ENCODE assay signal across 9 cellular contexts in genomic region chr5:147417133-147417813, GRCh38.
DNase-seq lines count a peak whose midpoint lies in the region; ATAC-seq and TF ChIP-seq lines count a peak whose summit lies in the region.
"Had no signal": no experiment of that assay in that cellular context is flagged by ENCODE, and none has a peak within 500 bp of the region (broad histone marks: within the 10 kb centered on the region; RNA-seq: fewer than 3 reads in every experiment).

No MANE protein-coding gene starts in this region.

- H3K27me3 ChIP-seq in mammary epithelial cell (ENCODE audit: insufficient read depth, low read length) (no peaks in the 10 kb centered on the region), subcutaneous abdominal adipose tissue (ENCODE audit: control insufficient read depth in 5 of 5, insufficient read depth in 4 of 5, low read length in 5 of 5) (no peaks in the 10 kb centered on the region)

- H3K79me2 ChIP-seq in mammary epithelial cell (ENCODE audit: insufficient read depth, low read length), result no peaks in the 10 kb centered on the region

- H3K4me1 Mint-ChIP-seq in T-cell, result no peaks in the 10 kb centered on the region

- H3K27ac ChIP-seq in mammary epithelial cell (ENCODE audit: insufficient read depth, low read depth, low read length), result no peak overlapping the region
- H3K27ac ChIP-seq in subcutaneous abdominal adipose tissue (ENCODE audit: low read depth, low read length), result peak overlapping the region; percentile 25

- in situ Hi-C loops in mammary epithelial cell (cut with MboI; ENCODE audit: low sequenced_read_pairs in 2 of 2), result no loop called here

- peaks cover 7 to 9% of the 10 kb centered on the region in 2 donors for H3K27me3 Mint-ChIP-seq in T-cell

- H3K36me3 ChIP-seq in mammary epithelial cell (ENCODE audit: insufficient read depth, low read length), result no peaks in the 10 kb centered on the region
- peaks cover 0 to 25% (median 19%) of the 10 kb centered on the region in 5 donors for H3K36me3 ChIP-seq in subcutaneous abdominal adipose tissue (ENCODE audit: control insufficient read depth in 5 of 5, insufficient read depth in 5 of 5, low read length in 5 of 5)

- no peak for ATAC-seq in T-cell (replicated peaks in 1 of 4)
- no peak for ATAC-seq in HG03342 (IDR thresholded peaks at IDR 0.05; ENCODE audit: unreplicated experiment)
- ATAC-seq: activated T-cell treated with anti-CD3 and anti-CD28 coated beads, Interleukin-2, amount 50 U/mL, for 4 hours had no signal

- no peaks in the 10 kb centered on the region for H3K36me3 Mint-ChIP-seq in T-cell

- peak; percentile 45 for DNase-seq in NCI-H187 treated with DMSO at 0.1 percent for 48 hours (lab: John Stamatoyannopoulos, UW)
- peak; percentile 35 for DNase-seq in mammary epithelial cell
- peak; percentile 42 for DNase-seq in kidney glomerular epithelial cell (lab: John Stamatoyannopoulos, UW)
- no peak for DNase-seq in occipital lobe (lab: John Stamatoyannopoulos, UW)
- no peak for DNase-seq in NCI-H1417 treated with DMSO at 0.1 percent for 48 hours (lab: John Stamatoyannopoulos, UW)
- DNase-seq in T-cell, result no peak
- DNase-seq: activated T-cell treated with anti-CD3 and anti-CD28 coated beads, Interleukin-2, amount 50 U/mL, for 4 hours had no signal

- H3K4me3 Mint-ChIP-seq in T-cell, result no peak overlapping the region
- H3K4me3 Mint-ChIP-seq: activated T-cell treated with anti-CD3 and anti-CD28 coated beads, Interleukin-2, amount 50 U/mL, for 4 hours had no signal

- no peaks in the 10 kb centered on the region for H4K20me1 ChIP-seq in mammary epithelial cell (ENCODE audit: insufficient read depth, low read length)

- dilution Hi-C loops in mammary epithelial cell (cut with HindIII; ENCODE audit: low sequenced_read_pairs), result no loop called here

- H2AFZ ChIP-seq in mammary epithelial cell (ENCODE audit: low read depth, low read length), result no peak overlapping the region

- H3K9me3 Mint-ChIP-seq in T-cell, result peaks cover 0 to 6% (median 0%) of the 10 kb centered on the region in 3 donors
- H3K9me3 Mint-ChIP-seq: activated T-cell treated with anti-CD3 and anti-CD28 coated beads, Interleukin-2, amount 50 U/mL, for 4 hours had no signal

- intact Hi-C loops in mammary epithelial cell (cut with micrococcal nuclease), result no loop called here

- WGBS in mammary epithelial cell (ENCODE audit: low coverage, missing lambda C conversion rate), result 68% methylated on average over 5 of the region's 5 CpGs

- CTCF ChIA-PET in mammary epithelial cell (lab: Charles Lee; ENCODE audit: low non-redundant PET), result no interaction called here
- CTCF ChIA-PET in T-cell (lab: Charles Lee), result no interaction called here

- H3K27ac Mint-ChIP-seq in T-cell, result no peak overlapping the region

- H3K9ac ChIP-seq in mammary epithelial cell (ENCODE audit: insufficient read depth, low read length) (no peak overlapping the region), subcutaneous abdominal adipose tissue (ENCODE audit: low read length in 5 of 5) (no peak overlapping the region)

- H3K4me1 ChIP-seq in mammary epithelial cell (ENCODE audit: insufficient read depth, low read length) (no peaks in the 10 kb centered on the region), subcutaneous abdominal adipose tissue (ENCODE audit: control insufficient read depth in 5 of 5, insufficient read depth in 5 of 5, low read length in 5 of 5) (peaks cover 10 to 23% (median 17%) of the 10 kb centered on the region in 5 donors)

- H3K9me3 ChIP-seq in mammary epithelial cell (replicated peaks; ENCODE audit: insufficient read depth, low read length), result no peaks in the 10 kb centered on the region
- no peaks in the 10 kb centered on the region for H3K9me3 ChIP-seq in subcutaneous abdominal adipose tissue (ENCODE audit: control insufficient read depth in 5 of 5, low read length in 5 of 5)

- POLR2A ChIA-PET in T-cell (lab: Charles Lee), result no interaction called here

- no peak overlapping the region for H3K4me3 ChIP-seq in mammary epithelial cell (replicated peaks in 1 of 3; ENCODE audit: insufficient read depth in 1 of 3, low read depth in 2 of 3, low read length in 3 of 3)
- peak overlapping the region in 1 of 5 donors; percentile 37 for H3K4me3 ChIP-seq in subcutaneous abdominal adipose tissue (ENCODE audit: low read depth in 1 of 5, low read length in 5 of 5)

- TF ChIP-seq CTCF in mammary epithelial cell (conservative IDR thresholded peaks at IDR 0.05 in 1 of 2, IDR thresholded peaks at IDR 0.05 in 1 of 2; ENCODE audit: extremely low read depth in 1 of 2, insufficient read depth in 1 of 2, low read depth in 1 of 2, low read length in 2 of 2), result no peak

- no peak overlapping the region for H3K4me2 ChIP-seq in mammary epithelial cell (ENCODE audit: insufficient read depth, low read depth, low read length)

- no TSS peak for BruUV-seq in mammary epithelial cell (replicated peaks; lab: Mats Ljungman, UMichigan)

Comparison
In these comparisons a context has a peak if more than half of its experiments do, and no peak if none do; other contexts are left out.
1. DNase-seq: peak in NCI-H187 treated with DMSO at 0.1 percent for 48 hours (single experiment), mammary epithelial cell (single experiment) and kidney glomerular epithelial cell (single experiment); none in occipital lobe (single experiment), NCI-H1417 treated with DMSO at 0.1 percent for 48 hours (single experiment) and T-cell (0 of 34).